Comparison of ENCODE assay signal across 8 cellular contexts in genomic region chr2:226834880-226835279, GRCh38. TPM values are rescaled to one million over a fixed set of nuclear protein-coding genes. Genes with fewer than 3 reads are reported as not detected.
DNase-seq lines count a peak whose midpoint lies in the region; ATAC-seq, FAIRE-seq and TF ChIP-seq lines count a peak whose summit lies in the region.
"Not testable (repeated sequence)": the region's sequence is repeated elsewhere in the genome, so short reads cannot be mapped to it uniquely, and the experiment has no call there.

No MANE protein-coding gene starts in this region.

- not testable (repeated sequence) for BruUV-seq in PC-3 (replicated peaks; lab: Mats Ljungman, UMichigan)

- POLR2A ChIA-PET in PC-3 (lab: Charles Lee; ENCODE audit: unreplicated experiment): interaction anchor here (0.6 kb wide), 1 partner anchor 146 kb away, joined by 14 read pairs; no protein-coding TSS in a partner anchor

- H3K9me3 ChIP-seq in PC-3 (ENCODE audit: low read length); breast epithelium; mucosa of descending colon; upper lobe of right lung: not testable (repeated sequence)

- H3K4me3 ChIP-seq in PC-3 (ENCODE audit: low read length): peak overlapping the region; percentile 84
- peak overlapping the region in 2 of 3 donors; percentile 81 to 86 for H3K4me3 ChIP-seq in breast epithelium
- H3K4me3 ChIP-seq in fibroblast of villous mesenchyme (ENCODE audit: low read depth, low read length): peak overlapping the region; percentile 84
- peak overlapping the region; percentile 77 for H3K4me3 ChIP-seq in mucosa of descending colon
- peak overlapping the region; percentile 79 for H3K4me3 ChIP-seq in retinal pigment epithelial cell (ENCODE audit: low read length)
- peak overlapping the region; percentile 81 for H3K4me3 ChIP-seq in upper lobe of right lung

- H2AFZ ChIP-seq in PC-3 (ENCODE audit: low read length): peak overlapping the region; percentile 69

- H3F3A ChIP-seq in PC-3 (ENCODE audit: low read length, unreplicated experiment): not testable (repeated sequence)

- CTCF ChIA-PET in PC-3 (lab: Charles Lee): interaction anchor here (0.6 kb wide), 1 partner anchor 143 kb away, joined by 3 read pairs; no protein-coding TSS in a partner anchor

- peak overlapping the region; percentile 98 for H3K4me2 ChIP-seq in PC-3 (ENCODE audit: low read length)

- H3K9ac ChIP-seq in PC-3 (ENCODE audit: low read length): peak overlapping the region; percentile 97

- H3K4me1 ChIP-seq in PC-3 (ENCODE audit: insufficient read depth, low read length) (peaks cover 39% of the 10 kb centered on the region), mucosa of descending colon (ENCODE audit: low read depth) (peaks cover 19% of the 10 kb centered on the region), upper lobe of right lung (peaks cover 17% of the 10 kb centered on the region)
- H3K4me1 ChIP-seq in breast epithelium: not testable (repeated sequence)

- H3K9me2 ChIP-seq in PC-3 (replicated peaks; ENCODE audit: low read length): not testable (repeated sequence)

- not testable (repeated sequence) for H3K27ac ChIP-seq in PC-3 (ENCODE audit: low read length); breast epithelium; upper lobe of right lung

- peaks cover 61% of the 10 kb centered on the region for H3K79me2 ChIP-seq in PC-3 (ENCODE audit: low read length)

- not testable (repeated sequence) for H3K36me3 ChIP-seq in PC-3 (ENCODE audit: low read depth, low read length); breast epithelium; mucosa of descending colon (ENCODE audit: low read depth); upper lobe of right lung

- intact Hi-C loops in PC-3 (cut with micrococcal nuclease): loop anchor here (2.0 to 5.0 kb wide), 2 partner anchors 77 to 150 kb away; no protein-coding TSS in a partner anchor
- intact Hi-C loops in breast epithelium (cut with DNase I; ENCODE audit: low total_unique reads); mucosa of descending colon (cut with DNase I, micrococcal nuclease); upper lobe of right lung (cut with DNase I): not testable (repeated sequence)

- peak; percentile 21 for FAIRE-seq in GM19239 (lab: Jason Lieb, UNC)

- H4K20me1 ChIP-seq in PC-3 (ENCODE audit: low read length): not testable (repeated sequence)

- TF ChIP-seq POLR2A in breast epithelium (IDR thresholded peaks at IDR 0.05): not testable (repeated sequence)

- not testable (repeated sequence) for DNase-seq in GM19239 (ENCODE audit: insufficient read length, low spot score); PC-3; breast epithelium (ENCODE audit: low spot score in 2 of 2); fibroblast of villous mesenchyme (ENCODE audit: low read depth); retinal pigment epithelial cell (ENCODE audit: low read depth); upper lobe of right lung
- DNase-seq in activated CD8-positive, alpha-beta memory T cell treated with anti-CD3 and anti-CD28 coated beads for 24 hours: peak; percentile 60
- peak in 2 of 3 donors; percentile 10 to 42 for DNase-seq in mucosa of descending colon

- H3K27me3 ChIP-seq in PC-3 (ENCODE audit: low read length); breast epithelium; upper lobe of right lung: not testable (repeated sequence)

- ATAC-seq in PC-3, mucosa of descending colon, upper lobe of right lung: not testable (repeated sequence)

- TF ChIP-seq CTCF in PC-3 (conservative IDR thresholded peaks at IDR 0.05; ENCODE audit: low read depth, low read length); breast epithelium (IDR thresholded peaks at IDR 0.05); fibroblast of villous mesenchyme (IDR thresholded peaks at IDR 0.05; ENCODE audit: insufficient read depth, low read depth, low read length); mucosa of descending colon (IDR thresholded peaks at IDR 0.05); retinal pigment epithelial cell (conservative IDR thresholded peaks at IDR 0.05; ENCODE audit: low read depth, low read length); upper lobe of right lung (IDR thresholded peaks at IDR 0.05): not testable (repeated sequence)

RNA-seq across cellular contexts. Expression of gene RHBDD1, which starts 1.0 kb away (rescaled TPM):
- total RNA-seq in PC-3 (2014; rRNA removed): 7.8 and 9.1 TPM in 2 replicates
- total RNA-seq in breast epithelium: 10 to 100 TPM; 17.9 to 46.2 (median 20.0) TPM
- total RNA-seq in fibroblast of villous mesenchyme: 18.7 and 38.9 TPM in 2 replicates
- 10 to 100 TPM; 28.7 to 41.6 (median 30.5) TPM for total RNA-seq in mucosa of descending colon
- total RNA-seq in upper lobe of right lung: 38.4 TPM

RNA-seq across cellular contexts. Expression of gene IRS1, which starts 35.3 kb away (rescaled TPM):
- total RNA-seq in PC-3 (2014; rRNA removed) (38.8 and 43.8 TPM in 2 replicates), breast epithelium (10 to 100 TPM; 18.4 to 48.3 (median 22.3) TPM), fibroblast of villous mesenchyme (33.2 and 33.8 TPM in 2 replicates), mucosa of descending colon (10 to 100 TPM in 2 of 3 donors, 1 to 10 TPM in 1; 8.1 to 29.0 (median 13.5) TPM), upper lobe of right lung (10.6 TPM)
